In genomic region chr1:29527314-29528004, GRCh38 we compare ENCODE assay signal across 17 cellular contexts.
"Had no signal": no experiment of that assay in that cellular context is flagged by ENCODE, and none has a peak within 500 bp of the region (broad histone marks: within the 10 kb centered on the region; RNA-seq: fewer than 3 reads in every experiment).

No MANE protein-coding gene starts in this region.

- H3K27ac Mint-ChIP-seq: activated CD4-positive, alpha-beta memory T cell treated with anti-CD3 and anti-CD28 coated beads for 36 hours; activated naive CD8-positive, alpha-beta T cell; memory B cell had no signal

- H3K4me1 ChIP-seq: foreskin keratinocyte, heart left ventricle, left lung, parathyroid adenoma, transverse colon had no signal

- H3K36me3 ChIP-seq: heart left ventricle, left lung, transverse colon had no signal

- H3K4me1 Mint-ChIP-seq: memory B cell had no signal

- H3K36me3 Mint-ChIP-seq: activated CD4-positive, alpha-beta memory T cell treated with anti-CD3 and anti-CD28 coated beads for 36 hours; brain; memory B cell had no signal

- H3K4me3 ChIP-seq: dorsolateral prefrontal cortex, heart left ventricle, left lung, skin epidermis, transverse colon had no signal

- H3K79me2 ChIP-seq: parathyroid adenoma had no signal

- H3K9ac ChIP-seq: parathyroid adenoma had no signal

- H3K27ac ChIP-seq: dorsolateral prefrontal cortex, foreskin keratinocyte, heart left ventricle, left lung, parathyroid adenoma, skin epidermis, transverse colon had no signal

- DNase-seq: activated CD4-positive, alpha-beta memory T cell treated with anti-CD3 and anti-CD28 coated beads for 36 hours; activated T-cell treated with anti-CD3 and anti-CD28 coated beads for 4 hours; amygdala; cerebellar nuclear complex; foreskin keratinocyte; heart left ventricle; left lung; retina; T-helper 9 cell; transverse colon had no signal

- ATAC-seq: foreskin keratinocyte, heart left ventricle, left lung had no signal

- H2AFZ ChIP-seq: parathyroid adenoma had no signal

- H3K4me3 Mint-ChIP-seq: activated CD4-positive, alpha-beta memory T cell treated with anti-CD3 and anti-CD28 coated beads for 36 hours; activated naive CD8-positive, alpha-beta T cell; brain; memory B cell; neural crest cell had no signal
